Comparison of ENCODE assay signal across 25 cellular contexts in genomic region chr4:177023951-177024350, GRCh38.
"Had no signal": no experiment of that assay in that cellular context is flagged by ENCODE, and none has a peak within 500 bp of the region (broad histone marks: within the 10 kb centered on the region; RNA-seq: fewer than 3 reads in every experiment).

No MANE protein-coding gene starts in this region.

- H3K4me3 ChIP-seq: ascending aorta, body of pancreas, cardiac muscle cell, SK-N-MC had no signal

- H3K27ac ChIP-seq: ascending aorta, body of pancreas, cardiac muscle cell, SK-N-MC had no signal

- H3K27me3 ChIP-seq: ascending aorta, body of pancreas, cardiac muscle cell had no signal

- H3K4me1 ChIP-seq: ascending aorta, body of pancreas had no signal

- H3K9me3 ChIP-seq: ascending aorta, body of pancreas had no signal

- ATAC-seq: activated naive CD4-positive, alpha-beta T cell treated with anti-CD3 and anti-CD28 coated beads, Interleukin-2, amount 50 U/mL, for 72 hours; activated naive CD8-positive, alpha-beta T cell treated with anti-CD3 and anti-CD28 coated beads, Interleukin-2, amount 50 U/mL, for 24 hours; activated T-cell treated with anti-CD3 and anti-CD28 coated beads, Interleukin-2, amount 50 U/mL, for 4 hours; body of pancreas; Right ventricle myocardium inferior; WTC11 had no signal

- H3K36me3 ChIP-seq: ascending aorta, cardiac muscle cell had no signal

- DNase-seq: activated CD4-positive, alpha-beta memory T cell treated with anti-CD3 and anti-CD28 coated beads for 36 hours; activated CD4-positive, alpha-beta T cell treated with anti-CD3 and anti-CD28 coated beads for 1 hour; activated CD4-positive, alpha-beta T cell treated with anti-CD3 and anti-CD28 coated beads, Interleukin-2, amount 10 ng/mL, durations not matched to agents 7 days and 5 days; activated CD8-positive, alpha-beta memory T cell treated with anti-CD3 and anti-CD28 coated beads for 24 hours; activated effector memory CD4-positive, alpha-beta T cell treated with anti-CD3 and anti-CD28 coated beads, Interleukin-2, amount 50 U/mL, for 16 hours; activated naive CD4-positive, alpha-beta T cell treated with Interleukin-2 at 50 U/mL for 16 hours; activated naive CD8-positive, alpha-beta T cell treated with anti-CD3 and anti-CD28 coated beads, Interleukin-2, amount 50 U/mL, for 24 hours; activated T-cell treated with anti-CD3 and anti-CD28 coated beads, Interleukin-2, amount 50 U/mL, for 4 hours; amniotic stem cell; body of pancreas; KG1; NCI-H1092 treated with DMSO at 0.1 percent for 48 hours; NCI-H1417 treated with DMSO at 0.1 percent for 48 hours; NCI-H1694; NCI-H2029; NCI-H446; NCI-H524; NCI-H748 treated with DMSO at 0.1 percent for 48 hours; SW 1271 had no signal
